ENCODE assay signal across 22 cellular contexts in genomic region chr7:122255454-122255853, GRCh38. TPM values are rescaled to one million over a fixed set of nuclear protein-coding genes. Genes with fewer than 3 reads are reported as not detected.
"Had no signal": no experiment of that assay in that cellular context is flagged by ENCODE, and none has a peak within 500 bp of the region (broad histone marks: within the 10 kb centered on the region; RNA-seq: fewer than 3 reads in every experiment).

No MANE protein-coding gene starts in this region.

- H3K79me2 ChIP-seq: hepatocyte had no signal

- H3K4me3 Mint-ChIP-seq: activated naive CD4-positive, alpha-beta T cell treated with anti-CD3 and anti-CD28 coated beads, Interleukin-2, amount 50 U/mL, for 24 hours; mesothelial cell of epicardium; nephron; stimulated activated memory B cell treated with anti-CD40 and anti-IgM and Interleukin-4, amounts not matched to agents 10 μg/mL and 1 μg/mL and 100 μg/mL, for 72 hours; T-helper 17 cell had no signal

- H3K36me3 ChIP-seq: ascending aorta, esophagus squamous epithelium, sigmoid colon, thoracic aorta, upper lobe of left lung had no signal

- H3K27me3 Mint-ChIP-seq: T-helper 17 cell had no signal

- H3K27ac ChIP-seq: ascending aorta, esophagus squamous epithelium, hepatocyte, sigmoid colon, thoracic aorta, upper lobe of left lung, VCaP had no signal

- H3K4me3 ChIP-seq: ascending aorta, esophagus squamous epithelium, hepatocyte, lung, sigmoid colon, thoracic aorta, upper lobe of left lung had no signal

- H3K27ac Mint-ChIP-seq: activated naive CD4-positive, alpha-beta T cell treated with anti-CD3 and anti-CD28 coated beads, Interleukin-2, amount 50 U/mL, for 24 hours; mesothelial cell of epicardium; nephron; stimulated activated memory B cell treated with anti-CD40 and anti-IgM and Interleukin-4, amounts not matched to agents 10 μg/mL and 1 μg/mL and 100 μg/mL, for 72 hours; T-helper 17 cell had no signal

- H3K4me1 ChIP-seq: ascending aorta, esophagus squamous epithelium, sigmoid colon, upper lobe of left lung had no signal

- H3K9me3 Mint-ChIP-seq: activated naive CD4-positive, alpha-beta T cell treated with anti-CD3 and anti-CD28 coated beads, Interleukin-2, amount 50 U/mL, for 24 hours; mesothelial cell of epicardium; nephron had no signal

- DNase-seq: activated CD4-positive, alpha-beta T cell treated with anti-CD3 and anti-CD28 coated beads, Interleukin-2, amount 50 U/mL, for 4 hours; activated gamma-delta T cell; cerebellar nuclear complex; cortex of kidney; effector CD4-positive, alpha-beta T cell; esophagus squamous epithelium; nucleus accumbens; sigmoid colon; stimulated activated CD4-positive, alpha-beta T cell treated with anti-CD3 and anti-CD28 coated beads, Interleukin-4, amount 100 ng/mL, for 4 hours; T-helper 17 cell; upper lobe of left lung had no signal

- H3K27me3 ChIP-seq: ascending aorta, sigmoid colon, upper lobe of left lung had no signal

- H3K4me1 Mint-ChIP-seq: activated naive CD4-positive, alpha-beta T cell treated with anti-CD3 and anti-CD28 coated beads, Interleukin-2, amount 50 U/mL, for 24 hours; mesothelial cell of epicardium; nephron; stimulated activated memory B cell treated with anti-CD40 and anti-IgM and Interleukin-4, amounts not matched to agents 10 μg/mL and 1 μg/mL and 100 μg/mL, for 72 hours; T-helper 17 cell had no signal

- H3K36me3 Mint-ChIP-seq: activated naive CD4-positive, alpha-beta T cell treated with anti-CD3 and anti-CD28 coated beads, Interleukin-2, amount 50 U/mL, for 24 hours; mesothelial cell of epicardium; stimulated activated memory B cell treated with anti-CD40 and anti-IgM and Interleukin-4, amounts not matched to agents 10 μg/mL and 1 μg/mL and 100 μg/mL, for 72 hours had no signal

- ATAC-seq: stimulated activated memory B cell treated with anti-CD40 and anti-IgM and Interleukin-4, amounts not matched to agents 10 μg/mL and 1 μg/mL and 100 μg/mL, for 72 hours; T-helper 17 cell had no signal

- H2AFZ ChIP-seq: hepatocyte had no signal

- H3K9me3 ChIP-seq: ascending aorta, esophagus squamous epithelium, sigmoid colon, thoracic aorta, upper lobe of left lung had no signal

- H3K4me2 ChIP-seq: hepatocyte had no signal

RNA-seq across cellular contexts. Expression of gene FEZF1, which starts 49.1 kb away (rescaled TPM):
- total RNA-seq: activated CD8-positive, alpha-beta memory T cell treated with anti-CD3 and anti-CD28 coated beads for 36 hours; ascending aorta; endothelial cell of umbilical vein; esophagus squamous epithelium; hepatocyte; mesothelial cell of epicardium; sigmoid colon; T-helper 17 cell; thoracic aorta had no signal
